22 cellular contexts compared by ENCODE assay signal in the genomic region with DNA sequence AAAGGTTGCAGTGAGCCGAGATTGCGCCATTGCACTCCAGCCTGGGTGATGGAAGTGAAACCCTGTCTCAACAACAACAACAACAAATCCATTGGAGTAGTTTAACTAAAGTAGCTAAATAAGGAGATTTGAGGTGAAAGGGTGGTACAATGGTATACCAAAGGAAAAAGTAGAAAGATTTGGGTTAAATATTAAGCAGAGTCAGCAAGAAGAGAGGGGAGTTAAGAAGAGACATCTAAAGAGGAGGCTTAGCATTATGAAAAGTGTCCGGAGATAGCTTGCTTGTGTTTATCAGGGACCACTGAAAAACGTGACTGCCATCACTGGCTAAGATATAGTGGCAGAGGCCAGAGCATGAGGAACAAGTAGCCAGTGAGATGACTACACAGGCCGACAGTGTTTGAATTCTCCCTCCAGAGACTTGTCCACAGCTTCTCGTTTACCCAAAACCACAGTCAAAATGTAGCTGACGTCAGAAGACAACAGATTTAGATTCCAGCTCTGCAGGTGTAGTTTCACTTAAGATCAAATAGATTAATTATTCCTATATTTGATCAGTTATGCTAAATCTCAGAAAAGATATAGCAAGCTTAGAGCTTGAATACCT. TPM values are rescaled to one million over a fixed set of nuclear protein-coding genes. Genes with fewer than 3 reads are reported as not detected.
DNase-seq lines count a peak whose midpoint lies in the region; ATAC-seq and TF ChIP-seq lines count a peak whose summit lies in the region.
"Had no signal": no experiment of that assay in that cellular context is flagged by ENCODE, and none has a peak within 500 bp of the region (broad histone marks: within the 10 kb centered on the region; RNA-seq: fewer than 3 reads in every experiment).

No MANE protein-coding gene starts in this region.

- H3K4me3 ChIP-seq in CD8-positive, alpha-beta T cell (ENCODE audit: low read depth, low read length): no peak overlapping the region
- no peak overlapping the region for H3K4me3 ChIP-seq in naive thymus-derived CD4-positive, alpha-beta T cell (ENCODE audit: low read length)
- no peak overlapping the region for H3K4me3 ChIP-seq in esophagus squamous epithelium
- H3K4me3 ChIP-seq: upper lobe of right lung had no signal

- intact Hi-C loops in activated CD4-positive, alpha-beta T cell treated with anti-CD3 and anti-CD28 coated beads, Interleukin-2, amount 10 ng/mL, durations not matched to agents 24 days and 14 days (cut with micrococcal nuclease): no loop called here
- intact Hi-C loops in CD8-positive, alpha-beta T cell (cut with DNase I, micrococcal nuclease): loop anchor here in 1 of 2 experiments (5.0 kb wide), 1 partner anchor 1046 kb away; no protein-coding TSS in a partner anchor
- intact Hi-C loops in naive thymus-derived CD4-positive, alpha-beta T cell (cut with micrococcal nuclease): loop anchor here in 1 of 2 donors (5.0 kb wide), 1 partner anchor 391 kb away; the partner anchor contains the start of gene RCE1
- intact Hi-C loops in esophagus squamous epithelium (cut with DNase I): no loop called here

- no peak for TF ChIP-seq CTCF in CD8-positive, alpha-beta T cell (IDR thresholded peaks at IDR 0.05)
- no peak for TF ChIP-seq CTCF in WTC11 (IDR thresholded peaks at IDR 0.05)
- TF ChIP-seq CTCF in esophagus squamous epithelium (IDR thresholded peaks at IDR 0.05): no peak

- ATAC-seq in CD8-positive, alpha-beta T cell: no peak
- ATAC-seq in WTC11: no peak
- ATAC-seq in naive thymus-derived CD4-positive, alpha-beta T cell: no peak
- ATAC-seq: PC-3, upper lobe of right lung had no signal

- TF ChIP-seq POLR2A in esophagus squamous epithelium (IDR thresholded peaks at IDR 0.05): no peak

- no peaks in the 10 kb centered on the region for H3K9me3 Mint-ChIP-seq in activated CD4-positive, alpha-beta T cell treated with anti-CD3 and anti-CD28 coated beads, Interleukin-2, amount 10 ng/mL, durations not matched to agents 7 days and 5 days
- no peaks in the 10 kb centered on the region for H3K9me3 Mint-ChIP-seq in activated CD4-positive, alpha-beta T cell treated with anti-CD3 and anti-CD28 coated beads, Interleukin-2, amount 10 ng/mL, durations not matched to agents 24 days and 14 days
- no peaks in the 10 kb centered on the region for H3K9me3 Mint-ChIP-seq in CD8-positive, alpha-beta T cell
- no peaks in the 10 kb centered on the region for H3K9me3 Mint-ChIP-seq in WTC11
- peaks cover 0 to 1% (median 0%) of the 10 kb centered on the region in 11 donors for H3K9me3 Mint-ChIP-seq in naive thymus-derived CD4-positive, alpha-beta T cell
- H3K9me3 Mint-ChIP-seq: endodermal cell; HFFc6; stimulated activated naive CD8-positive, alpha-beta T cell treated with anti-CD3 and anti-CD28 coated beads, Interleukin-15, Interleukin-2, amounts not matched to agents 100 ng/mL and 50 ng/mL, for 24 hours had no signal

- no peaks in the 10 kb centered on the region for H3K9me3 ChIP-seq in CD8-positive, alpha-beta T cell (ENCODE audit: low read length)
- H3K9me3 ChIP-seq in naive thymus-derived CD4-positive, alpha-beta T cell (ENCODE audit: control insufficient read depth in 2 of 3, low read length in 3 of 3): no peaks in the 10 kb centered on the region
- no peaks in the 10 kb centered on the region for H3K9me3 ChIP-seq in esophagus squamous epithelium
- H3K9me3 ChIP-seq: upper lobe of right lung had no signal

- POLR2A ChIA-PET in activated CD4-positive, alpha-beta T cell treated with anti-CD3 and anti-CD28 coated beads, Interleukin-2, amount 10 ng/mL, durations not matched to agents 7 days and 5 days (lab: Charles Lee): no interaction called here
- POLR2A ChIA-PET in CD8-positive, alpha-beta T cell (lab: Charles Lee): no interaction called here
- POLR2A ChIA-PET in WTC11 (lab: Charles Lee): no interaction called here
- POLR2A ChIA-PET in naive thymus-derived CD4-positive, alpha-beta T cell (lab: Charles Lee): interaction anchor here (0.6 to 1.1 kb wide), 3 partner anchors 14 to 114 kb away, joined by 3 to 4 read pairs (median 3); partner anchors contain the start of gene KDM2A

- peak overlapping the region; percentile 22 for H3K27ac Mint-ChIP-seq in activated CD4-positive, alpha-beta T cell treated with anti-CD3 and anti-CD28 coated beads, Interleukin-2, amount 10 ng/mL, durations not matched to agents 7 days and 5 days
- no peak overlapping the region for H3K27ac Mint-ChIP-seq in activated CD4-positive, alpha-beta T cell treated with anti-CD3 and anti-CD28 coated beads, Interleukin-2, amount 10 ng/mL, durations not matched to agents 24 days and 14 days
- H3K27ac Mint-ChIP-seq in CD8-positive, alpha-beta T cell: peak overlapping the region; percentile 18
- peak overlapping the region; percentile 30 for H3K27ac Mint-ChIP-seq in WTC11
- H3K27ac Mint-ChIP-seq in naive thymus-derived CD4-positive, alpha-beta T cell: peak overlapping the region; percentile 3 to 84 (median 57)
- H3K27ac Mint-ChIP-seq: HFFc6 had no signal

- H3K36me3 Mint-ChIP-seq in activated CD4-positive, alpha-beta T cell treated with anti-CD3 and anti-CD28 coated beads, Interleukin-2, amount 10 ng/mL, durations not matched to agents 7 days and 5 days (ENCODE audit: low read depth): peaks cover 39% of the 10 kb centered on the region
- peaks cover 29% of the 10 kb centered on the region for H3K36me3 Mint-ChIP-seq in activated CD4-positive, alpha-beta T cell treated with anti-CD3 and anti-CD28 coated beads, Interleukin-2, amount 10 ng/mL, durations not matched to agents 24 days and 14 days (ENCODE audit: low read depth)
- peaks cover 49% of the 10 kb centered on the region for H3K36me3 Mint-ChIP-seq in CD8-positive, alpha-beta T cell
- H3K36me3 Mint-ChIP-seq in WTC11: peaks cover 34% of the 10 kb centered on the region
- peaks cover 0 to 19% (median 8%) of the 10 kb centered on the region in 5 donors for H3K36me3 Mint-ChIP-seq in naive thymus-derived CD4-positive, alpha-beta T cell

- H3K27me3 ChIP-seq in CD8-positive, alpha-beta T cell (ENCODE audit: insufficient read depth, low read length): no peaks in the 10 kb centered on the region
- H3K27me3 ChIP-seq in naive thymus-derived CD4-positive, alpha-beta T cell (ENCODE audit: control insufficient read depth in 2 of 2, insufficient read depth in 2 of 2, low read length in 2 of 2): no peaks in the 10 kb centered on the region
- H3K27me3 ChIP-seq in esophagus squamous epithelium: no peaks in the 10 kb centered on the region
- H3K27me3 ChIP-seq: upper lobe of right lung had no signal

- H3K36me3 ChIP-seq in CD8-positive, alpha-beta T cell (ENCODE audit: insufficient read depth, low read length): peaks cover 8% of the 10 kb centered on the region
- peaks cover 8 to 24% (median 16%) of the 10 kb centered on the region in 3 experiments for H3K36me3 ChIP-seq in naive thymus-derived CD4-positive, alpha-beta T cell (ENCODE audit: control insufficient read depth in 2 of 3, insufficient read depth in 3 of 3, low read length in 3 of 3)
- peaks cover 0 to 86% (median 25%) of the 10 kb centered on the region in 3 donors for H3K36me3 ChIP-seq in esophagus squamous epithelium

- CTCF ChIA-PET in activated CD4-positive, alpha-beta T cell treated with anti-CD3 and anti-CD28 coated beads, Interleukin-2, amount 10 ng/mL, durations not matched to agents 7 days and 5 days (lab: Charles Lee): interaction anchor here (0.6 to 1.6 kb wide), 4 partner anchors 12 to 119 kb away, joined by 4 to 5 read pairs (median 4); no protein-coding TSS in a partner anchor
- CTCF ChIA-PET in CD8-positive, alpha-beta T cell (lab: Charles Lee): interaction anchor here (1.8 kb wide), 1 partner anchor 118 kb away, joined by 10 read pairs; no protein-coding TSS in a partner anchor
- CTCF ChIA-PET in WTC11 (lab: Charles Lee): interaction anchor here (1.0 kb wide), 2 partner anchors 28 to 152 kb away, joined by 3 read pairs; no protein-coding TSS in a partner anchor
- CTCF ChIA-PET in naive thymus-derived CD4-positive, alpha-beta T cell (lab: Charles Lee): no interaction called here

- H3K4me1 Mint-ChIP-seq in activated CD4-positive, alpha-beta T cell treated with anti-CD3 and anti-CD28 coated beads, Interleukin-2, amount 10 ng/mL, durations not matched to agents 7 days and 5 days: peaks cover 37% of the 10 kb centered on the region
- H3K4me1 Mint-ChIP-seq in activated CD4-positive, alpha-beta T cell treated with anti-CD3 and anti-CD28 coated beads, Interleukin-2, amount 10 ng/mL, durations not matched to agents 24 days and 14 days: peaks cover 30% of the 10 kb centered on the region
- H3K4me1 Mint-ChIP-seq in CD8-positive, alpha-beta T cell (ENCODE audit: low read depth): peaks cover 26% of the 10 kb centered on the region
- H3K4me1 Mint-ChIP-seq in WTC11: peaks cover 7% of the 10 kb centered on the region
- peaks cover 12 to 46% (median 31%) of the 10 kb centered on the region in 7 donors for H3K4me1 Mint-ChIP-seq in naive thymus-derived CD4-positive, alpha-beta T cell

- no peak overlapping the region for H3K27ac ChIP-seq in CD8-positive, alpha-beta T cell (ENCODE audit: low read depth, low read length)
- peak overlapping the region; percentile 15 for H3K27ac ChIP-seq in naive thymus-derived CD4-positive, alpha-beta T cell (ENCODE audit: low read depth, low read length)
- H3K27ac ChIP-seq in esophagus squamous epithelium: peak overlapping the region in 2 of 4 donors; percentile 40 to 57
- H3K27ac ChIP-seq: upper lobe of right lung had no signal

- H3K4me1 ChIP-seq in CD8-positive, alpha-beta T cell (ENCODE audit: insufficient read depth, low read length): peaks cover 4% of the 10 kb centered on the region
- H3K4me1 ChIP-seq in naive thymus-derived CD4-positive, alpha-beta T cell (ENCODE audit: control insufficient read depth in 2 of 2, insufficient read depth in 2 of 2, low read length in 2 of 2): peaks cover 0 to 1% of the 10 kb centered on the region in 2 donors
- peaks cover 2 to 25% (median 5%) of the 10 kb centered on the region in 3 donors for H3K4me1 ChIP-seq in esophagus squamous epithelium

- no peaks in the 10 kb centered on the region for H3K27me3 Mint-ChIP-seq in activated CD4-positive, alpha-beta T cell treated with anti-CD3 and anti-CD28 coated beads, Interleukin-2, amount 10 ng/mL, durations not matched to agents 7 days and 5 days
- H3K27me3 Mint-ChIP-seq in activated CD4-positive, alpha-beta T cell treated with anti-CD3 and anti-CD28 coated beads, Interleukin-2, amount 10 ng/mL, durations not matched to agents 24 days and 14 days: no peaks in the 10 kb centered on the region
- no peaks in the 10 kb centered on the region for H3K27me3 Mint-ChIP-seq in CD8-positive, alpha-beta T cell (ENCODE audit: low read depth)
- H3K27me3 Mint-ChIP-seq in WTC11 (ENCODE audit: low read depth): no peaks in the 10 kb centered on the region
- H3K27me3 Mint-ChIP-seq in naive thymus-derived CD4-positive, alpha-beta T cell: no peaks in the 10 kb centered on the region
- H3K27me3 Mint-ChIP-seq: stimulated activated naive CD8-positive, alpha-beta T cell treated with anti-CD3 and anti-CD28 coated beads, Interleukin-15, Interleukin-2, amounts not matched to agents 100 ng/mL and 50 ng/mL, for 24 hours had no signal

- WGBS in esophagus squamous epithelium, 2 donors: 63 to 70% methylated on average over 5 to 7 of the region's 7 CpGs

- DNase-seq in activated CD4-positive, alpha-beta T cell treated with anti-CD3 and anti-CD28 coated beads, Interleukin-2, amount 10 ng/mL, durations not matched to agents 7 days and 5 days: no peak
- DNase-seq in activated CD4-positive, alpha-beta T cell treated with anti-CD3 and anti-CD28 coated beads, Interleukin-2, amount 10 ng/mL, durations not matched to agents 24 days and 14 days: no peak
- no peak for DNase-seq in CD8-positive, alpha-beta T cell
- DNase-seq in WTC11 (ENCODE audit: low spot score) (no peak), esophagus squamous epithelium (lab: John Stamatoyannopoulos, UW) (no peak), NOMO-1 treated with dmso at 0.1 percent for 144 hours (lab: John Stamatoyannopoulos, UW; ENCODE audit: unreplicated experiment) (no peak), AML-193 (lab: John Stamatoyannopoulos, UW) (no peak)
- DNase-seq in naive thymus-derived CD4-positive, alpha-beta T cell: no peak
- DNase-seq: activated CD4-positive, alpha-beta T cell treated with anti-CD3 and anti-CD28 coated beads for 4 hours; aorta; Calu3; cerebellar nuclear complex; endodermal cell; HFFc6; islet precursor cell; NCI-H2107; NCI-H69; PC-3; retina; stimulated activated CD4-positive, alpha-beta T cell treated with anti-CD3 and anti-CD28 coated beads, Interleukin-15, amount 100 ng/mL, for 24 hours; upper lobe of right lung had no signal

- no peak overlapping the region for H3K4me3 Mint-ChIP-seq in activated CD4-positive, alpha-beta T cell treated with anti-CD3 and anti-CD28 coated beads, Interleukin-2, amount 10 ng/mL, durations not matched to agents 7 days and 5 days
- no peak overlapping the region for H3K4me3 Mint-ChIP-seq in activated CD4-positive, alpha-beta T cell treated with anti-CD3 and anti-CD28 coated beads, Interleukin-2, amount 10 ng/mL, durations not matched to agents 24 days and 14 days
- H3K4me3 Mint-ChIP-seq in CD8-positive, alpha-beta T cell: no peak overlapping the region
- no peak overlapping the region for H3K4me3 Mint-ChIP-seq in WTC11
- H3K4me3 Mint-ChIP-seq in naive thymus-derived CD4-positive, alpha-beta T cell: peak overlapping the region in 2 of 10 donors; percentile 4 to 8
- H3K4me3 Mint-ChIP-seq: endodermal cell; HFFc6; stimulated activated naive CD8-positive, alpha-beta T cell treated with anti-CD3 and anti-CD28 coated beads, Interleukin-15, Interleukin-2, amounts not matched to agents 100 ng/mL and 50 ng/mL, for 24 hours had no signal

RNA-seq across cellular contexts. Expression of gene GRK2, which starts 32.6 kb away (rescaled TPM):
- 100 to 1,000 TPM; 306 to 324 TPM for total RNA-seq in activated CD4-positive, alpha-beta T cell treated with anti-CD3 and anti-CD28 coated beads, Interleukin-2, amount 10 ng/mL, durations not matched to agents 7 days and 5 days
- total RNA-seq in activated CD4-positive, alpha-beta T cell treated with anti-CD3 and anti-CD28 coated beads, Interleukin-2, amount 10 ng/mL, durations not matched to agents 24 days and 14 days: 244 and 248 TPM in 2 replicates
- 100 to 1,000 TPM; 356 to 371 TPM for total RNA-seq in CD8-positive, alpha-beta T cell
- total RNA-seq in WTC11 (2021) (59.4 to 68.1 TPM (median 61.4 TPM) in 3 replicates), esophagus squamous epithelium (10 to 100 TPM; 54.1 to 93.2 (median 68.5) TPM)
- 100 to 1,000 TPM; 305 to 399 (median 322) TPM for total RNA-seq in naive thymus-derived CD4-positive, alpha-beta T cell
- 10 to 100 TPM; 18.5 to 38.0 TPM for polyA plus RNA-seq in naive thymus-derived CD4-positive, alpha-beta T cell

RNA-seq across cellular contexts. Expression of gene ANKRD13D, which starts 55.4 kb away (rescaled TPM):
- total RNA-seq in activated CD4-positive, alpha-beta T cell treated with anti-CD3 and anti-CD28 coated beads, Interleukin-2, amount 10 ng/mL, durations not matched to agents 7 days and 5 days: 100 to 1,000 TPM; 135 to 194 TPM
- 114 and 124 TPM in 2 replicates for total RNA-seq in activated CD4-positive, alpha-beta T cell treated with anti-CD3 and anti-CD28 coated beads, Interleukin-2, amount 10 ng/mL, durations not matched to agents 24 days and 14 days
- 100 to 1,000 TPM; 152 TPM for total RNA-seq in CD8-positive, alpha-beta T cell
- total RNA-seq in WTC11 (2021): 36.8 to 55.5 TPM (median 42.4 TPM) in 3 replicates
- total RNA-seq in naive thymus-derived CD4-positive, alpha-beta T cell: 100 to 1,000 TPM; 161 to 286 (median 191) TPM
- 10 to 100 TPM in 1 of 2 donors, 1 to 10 TPM in 1; 6.3 to 19.5 TPM for polyA plus RNA-seq in naive thymus-derived CD4-positive, alpha-beta T cell
- total RNA-seq in esophagus squamous epithelium: 10 to 100 TPM; 27.4 to 50.6 (median 41.6) TPM
